Comparison of ENCODE assay signal across 2 cellular contexts in the genomic region with DNA sequence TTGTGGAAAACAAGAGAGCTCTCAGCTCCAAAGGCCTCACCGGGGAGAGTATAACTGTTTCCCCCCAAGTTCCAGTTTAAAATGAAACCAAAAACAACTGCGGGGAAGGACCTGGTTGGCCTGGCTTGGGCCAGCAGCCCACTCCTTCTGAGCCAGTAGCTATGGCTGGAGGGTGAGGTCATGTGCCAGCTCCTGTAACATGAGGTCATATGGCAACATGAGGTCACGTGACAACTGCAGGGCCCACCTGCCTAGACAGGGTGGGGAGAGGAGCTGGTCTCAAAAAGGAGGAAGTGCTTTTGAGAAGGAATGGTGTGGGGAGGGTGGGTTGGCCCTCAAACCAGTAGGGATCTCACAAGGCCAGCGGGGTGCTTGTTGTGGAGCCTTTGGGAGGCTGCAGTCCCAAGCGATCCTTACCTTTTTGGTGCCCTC.
TF ChIP-seq lines count a peak whose summit lies in the region.

No MANE protein-coding gene starts in this region.

TF ChIP-seq in SK-N-SH, 30 proteins besides CTCF, POLR2A, EP300 and RAD21 (continued from another document):
- TF ChIP-seq, protein P1, sequence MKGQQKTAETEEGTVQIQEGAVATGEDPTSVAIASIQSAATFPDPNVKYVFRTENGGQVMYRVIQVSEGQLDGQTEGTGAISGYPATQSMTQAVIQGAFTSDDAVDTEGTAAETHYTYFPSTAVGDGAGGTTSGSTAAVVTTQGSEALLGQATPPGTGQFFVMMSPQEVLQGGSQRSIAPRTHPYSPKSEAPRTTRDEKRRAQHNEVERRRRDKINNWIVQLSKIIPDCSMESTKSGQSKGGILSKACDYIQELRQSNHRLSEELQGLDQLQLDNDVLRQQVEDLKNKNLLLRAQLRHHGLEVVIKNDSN (IDR thresholded peaks at IDR 0.05; ENCODE audit: borderline replicate concordance, low read depth): peak; percentile 2; the same call in 1 of the 2 replicates
- TF ChIP-seq, protein P2, sequence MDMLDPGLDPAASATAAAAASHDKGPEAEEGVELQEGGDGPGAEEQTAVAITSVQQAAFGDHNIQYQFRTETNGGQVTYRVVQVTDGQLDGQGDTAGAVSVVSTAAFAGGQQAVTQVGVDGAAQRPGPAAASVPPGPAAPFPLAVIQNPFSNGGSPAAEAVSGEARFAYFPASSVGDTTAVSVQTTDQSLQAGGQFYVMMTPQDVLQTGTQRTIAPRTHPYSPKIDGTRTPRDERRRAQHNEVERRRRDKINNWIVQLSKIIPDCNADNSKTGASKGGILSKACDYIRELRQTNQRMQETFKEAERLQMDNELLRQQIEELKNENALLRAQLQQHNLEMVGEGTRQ (IDR thresholded peaks at IDR 0.05; ENCODE audit: borderline replicate concordance, low read depth, low read length): no peak
TF ChIP-seq in SK-N-SH: peak in this region for 1.

TF ChIP-seq in SK-N-SH treated with all-trans-retinoic acid at 6 μM for 48 hours, 23 proteins besides CTCF, POLR2A, EP300 and RAD21 (continued from another document):
- TF ChIP-seq TSHZ2 (CRISPR knock-in tag; IDR thresholded peaks at IDR 0.05) (no peak), ESRRG (CRISPR knock-in tag; IDR thresholded peaks at IDR 0.05) (no peak)
